ENCODE assay signal across 1 cellular context in the genomic region with DNA sequence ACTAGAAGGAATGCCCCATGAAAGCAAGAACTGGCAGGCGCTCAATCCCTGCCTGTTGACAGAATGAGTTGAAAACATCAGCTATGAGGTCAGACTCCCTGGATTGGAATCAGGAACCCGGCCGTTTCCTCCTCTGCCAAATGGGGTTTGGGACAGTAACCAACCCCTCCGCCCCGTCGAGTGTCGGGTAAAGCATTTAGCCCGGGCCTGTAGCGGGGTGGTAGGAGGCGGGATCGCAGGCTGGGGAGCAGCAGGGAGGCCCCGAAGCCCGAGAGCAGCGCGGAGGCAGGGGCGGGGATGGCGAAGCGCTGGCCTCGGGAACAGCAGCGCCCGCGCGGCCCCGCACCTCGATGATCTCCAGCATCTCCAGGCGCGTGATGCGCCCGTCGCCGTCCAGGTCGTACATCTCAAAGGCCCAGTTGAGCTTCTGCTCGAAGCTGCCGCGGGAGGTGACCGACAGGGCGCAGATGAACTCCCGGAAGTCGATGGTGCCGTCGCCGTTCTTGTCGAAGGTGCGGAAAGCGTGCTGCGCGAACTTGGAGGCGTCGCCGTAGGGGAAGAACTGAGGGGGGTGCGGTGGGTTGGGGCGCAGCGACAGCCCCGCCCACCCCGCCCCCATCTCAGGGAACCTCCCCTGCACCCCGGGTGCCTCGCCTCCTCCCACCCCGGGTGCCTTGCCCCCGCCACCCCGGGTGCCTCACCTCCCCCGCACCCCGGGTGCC.
A peak's percentile ranks its signal among the peaks of the same experiment; 100 is the strongest.
TF ChIP-seq lines count a peak whose summit lies in the region.

No MANE protein-coding gene starts in this region.

TF ChIP-seq in K562, 482 proteins besides CTCF, POLR2A, EP300 and RAD21:
- no peak for TF ChIP-seq MCM5 (IDR thresholded peaks at IDR 0.05; ENCODE audit: low read depth)
- no peak for TF ChIP-seq NFIC (IDR thresholded peaks at IDR 0.05)
- TF ChIP-seq, protein P1, sequence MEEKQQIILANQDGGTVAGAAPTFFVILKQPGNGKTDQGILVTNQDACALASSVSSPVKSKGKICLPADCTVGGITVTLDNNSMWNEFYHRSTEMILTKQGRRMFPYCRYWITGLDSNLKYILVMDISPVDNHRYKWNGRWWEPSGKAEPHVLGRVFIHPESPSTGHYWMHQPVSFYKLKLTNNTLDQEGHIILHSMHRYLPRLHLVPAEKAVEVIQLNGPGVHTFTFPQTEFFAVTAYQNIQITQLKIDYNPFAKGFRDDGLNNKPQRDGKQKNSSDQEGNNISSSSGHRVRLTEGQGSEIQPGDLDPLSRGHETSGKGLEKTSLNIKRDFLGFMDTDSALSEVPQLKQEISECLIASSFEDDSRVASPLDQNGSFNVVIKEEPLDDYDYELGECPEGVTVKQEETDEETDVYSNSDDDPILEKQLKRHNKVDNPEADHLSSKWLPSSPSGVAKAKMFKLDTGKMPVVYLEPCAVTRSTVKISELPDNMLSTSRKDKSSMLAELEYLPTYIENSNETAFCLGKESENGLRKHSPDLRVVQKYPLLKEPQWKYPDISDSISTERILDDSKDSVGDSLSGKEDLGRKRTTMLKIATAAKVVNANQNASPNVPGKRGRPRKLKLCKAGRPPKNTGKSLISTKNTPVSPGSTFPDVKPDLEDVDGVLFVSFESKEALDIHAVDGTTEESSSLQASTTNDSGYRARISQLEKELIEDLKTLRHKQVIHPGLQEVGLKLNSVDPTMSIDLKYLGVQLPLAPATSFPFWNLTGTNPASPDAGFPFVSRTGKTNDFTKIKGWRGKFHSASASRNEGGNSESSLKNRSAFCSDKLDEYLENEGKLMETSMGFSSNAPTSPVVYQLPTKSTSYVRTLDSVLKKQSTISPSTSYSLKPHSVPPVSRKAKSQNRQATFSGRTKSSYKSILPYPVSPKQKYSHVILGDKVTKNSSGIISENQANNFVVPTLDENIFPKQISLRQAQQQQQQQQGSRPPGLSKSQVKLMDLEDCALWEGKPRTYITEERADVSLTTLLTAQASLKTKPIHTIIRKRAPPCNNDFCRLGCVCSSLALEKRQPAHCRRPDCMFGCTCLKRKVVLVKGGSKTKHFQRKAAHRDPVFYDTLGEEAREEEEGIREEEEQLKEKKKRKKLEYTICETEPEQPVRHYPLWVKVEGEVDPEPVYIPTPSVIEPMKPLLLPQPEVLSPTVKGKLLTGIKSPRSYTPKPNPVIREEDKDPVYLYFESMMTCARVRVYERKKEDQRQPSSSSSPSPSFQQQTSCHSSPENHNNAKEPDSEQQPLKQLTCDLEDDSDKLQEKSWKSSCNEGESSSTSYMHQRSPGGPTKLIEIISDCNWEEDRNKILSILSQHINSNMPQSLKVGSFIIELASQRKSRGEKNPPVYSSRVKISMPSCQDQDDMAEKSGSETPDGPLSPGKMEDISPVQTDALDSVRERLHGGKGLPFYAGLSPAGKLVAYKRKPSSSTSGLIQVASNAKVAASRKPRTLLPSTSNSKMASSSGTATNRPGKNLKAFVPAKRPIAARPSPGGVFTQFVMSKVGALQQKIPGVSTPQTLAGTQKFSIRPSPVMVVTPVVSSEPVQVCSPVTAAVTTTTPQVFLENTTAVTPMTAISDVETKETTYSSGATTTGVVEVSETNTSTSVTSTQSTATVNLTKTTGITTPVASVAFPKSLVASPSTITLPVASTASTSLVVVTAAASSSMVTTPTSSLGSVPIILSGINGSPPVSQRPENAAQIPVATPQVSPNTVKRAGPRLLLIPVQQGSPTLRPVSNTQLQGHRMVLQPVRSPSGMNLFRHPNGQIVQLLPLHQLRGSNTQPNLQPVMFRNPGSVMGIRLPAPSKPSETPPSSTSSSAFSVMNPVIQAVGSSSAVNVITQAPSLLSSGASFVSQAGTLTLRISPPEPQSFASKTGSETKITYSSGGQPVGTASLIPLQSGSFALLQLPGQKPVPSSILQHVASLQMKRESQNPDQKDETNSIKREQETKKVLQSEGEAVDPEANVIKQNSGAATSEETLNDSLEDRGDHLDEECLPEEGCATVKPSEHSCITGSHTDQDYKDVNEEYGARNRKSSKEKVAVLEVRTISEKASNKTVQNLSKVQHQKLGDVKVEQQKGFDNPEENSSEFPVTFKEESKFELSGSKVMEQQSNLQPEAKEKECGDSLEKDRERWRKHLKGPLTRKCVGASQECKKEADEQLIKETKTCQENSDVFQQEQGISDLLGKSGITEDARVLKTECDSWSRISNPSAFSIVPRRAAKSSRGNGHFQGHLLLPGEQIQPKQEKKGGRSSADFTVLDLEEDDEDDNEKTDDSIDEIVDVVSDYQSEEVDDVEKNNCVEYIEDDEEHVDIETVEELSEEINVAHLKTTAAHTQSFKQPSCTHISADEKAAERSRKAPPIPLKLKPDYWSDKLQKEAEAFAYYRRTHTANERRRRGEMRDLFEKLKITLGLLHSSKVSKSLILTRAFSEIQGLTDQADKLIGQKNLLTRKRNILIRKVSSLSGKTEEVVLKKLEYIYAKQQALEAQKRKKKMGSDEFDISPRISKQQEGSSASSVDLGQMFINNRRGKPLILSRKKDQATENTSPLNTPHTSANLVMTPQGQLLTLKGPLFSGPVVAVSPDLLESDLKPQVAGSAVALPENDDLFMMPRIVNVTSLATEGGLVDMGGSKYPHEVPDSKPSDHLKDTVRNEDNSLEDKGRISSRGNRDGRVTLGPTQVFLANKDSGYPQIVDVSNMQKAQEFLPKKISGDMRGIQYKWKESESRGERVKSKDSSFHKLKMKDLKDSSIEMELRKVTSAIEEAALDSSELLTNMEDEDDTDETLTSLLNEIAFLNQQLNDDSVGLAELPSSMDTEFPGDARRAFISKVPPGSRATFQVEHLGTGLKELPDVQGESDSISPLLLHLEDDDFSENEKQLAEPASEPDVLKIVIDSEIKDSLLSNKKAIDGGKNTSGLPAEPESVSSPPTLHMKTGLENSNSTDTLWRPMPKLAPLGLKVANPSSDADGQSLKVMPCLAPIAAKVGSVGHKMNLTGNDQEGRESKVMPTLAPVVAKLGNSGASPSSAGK (IDR thresholded peaks at IDR 0.05), result 0 out of 2 replicates have a peak, but pooled peaks have one; percentile 20
- TF ChIP-seq ETS2 (tag; IDR thresholded peaks at IDR 0.05; ENCODE audit: borderline replicate concordance, poor library complexity, severe bottlenecking), result no peak
- TF ChIP-seq ZNF316 (IDR thresholded peaks at IDR 0.05), result no peak
- TF ChIP-seq SETDB1 (IDR thresholded peaks at IDR 0.05; ENCODE audit: low read length), result no peak
- no peak for TF ChIP-seq NBN (IDR thresholded peaks at IDR 0.05; ENCODE audit: low read depth)
- TF ChIP-seq, protein P2, sequence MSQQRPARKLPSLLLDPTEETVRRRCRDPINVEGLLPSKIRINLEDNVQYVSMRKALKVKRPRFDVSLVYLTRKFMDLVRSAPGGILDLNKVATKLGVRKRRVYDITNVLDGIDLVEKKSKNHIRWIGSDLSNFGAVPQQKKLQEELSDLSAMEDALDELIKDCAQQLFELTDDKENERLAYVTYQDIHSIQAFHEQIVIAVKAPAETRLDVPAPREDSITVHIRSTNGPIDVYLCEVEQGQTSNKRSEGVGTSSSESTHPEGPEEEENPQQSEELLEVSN (IDR thresholded peaks at IDR 0.05; ENCODE audit: borderline replicate concordance in 1 of 2, extremely low read depth in 1 of 2, insufficient read depth in 1 of 2, insufficient read length in 1 of 2, low read depth in 1 of 2, low read length in 1 of 2, poor library complexity in 1 of 2, severe bottlenecking in 1 of 2), result peak in 1 of 2 experiments; percentile 47
- no peak for TF ChIP-seq CTBP1 (IDR thresholded peaks at IDR 0.05; ENCODE audit: borderline replicate concordance)
- TF ChIP-seq, protein P3, sequence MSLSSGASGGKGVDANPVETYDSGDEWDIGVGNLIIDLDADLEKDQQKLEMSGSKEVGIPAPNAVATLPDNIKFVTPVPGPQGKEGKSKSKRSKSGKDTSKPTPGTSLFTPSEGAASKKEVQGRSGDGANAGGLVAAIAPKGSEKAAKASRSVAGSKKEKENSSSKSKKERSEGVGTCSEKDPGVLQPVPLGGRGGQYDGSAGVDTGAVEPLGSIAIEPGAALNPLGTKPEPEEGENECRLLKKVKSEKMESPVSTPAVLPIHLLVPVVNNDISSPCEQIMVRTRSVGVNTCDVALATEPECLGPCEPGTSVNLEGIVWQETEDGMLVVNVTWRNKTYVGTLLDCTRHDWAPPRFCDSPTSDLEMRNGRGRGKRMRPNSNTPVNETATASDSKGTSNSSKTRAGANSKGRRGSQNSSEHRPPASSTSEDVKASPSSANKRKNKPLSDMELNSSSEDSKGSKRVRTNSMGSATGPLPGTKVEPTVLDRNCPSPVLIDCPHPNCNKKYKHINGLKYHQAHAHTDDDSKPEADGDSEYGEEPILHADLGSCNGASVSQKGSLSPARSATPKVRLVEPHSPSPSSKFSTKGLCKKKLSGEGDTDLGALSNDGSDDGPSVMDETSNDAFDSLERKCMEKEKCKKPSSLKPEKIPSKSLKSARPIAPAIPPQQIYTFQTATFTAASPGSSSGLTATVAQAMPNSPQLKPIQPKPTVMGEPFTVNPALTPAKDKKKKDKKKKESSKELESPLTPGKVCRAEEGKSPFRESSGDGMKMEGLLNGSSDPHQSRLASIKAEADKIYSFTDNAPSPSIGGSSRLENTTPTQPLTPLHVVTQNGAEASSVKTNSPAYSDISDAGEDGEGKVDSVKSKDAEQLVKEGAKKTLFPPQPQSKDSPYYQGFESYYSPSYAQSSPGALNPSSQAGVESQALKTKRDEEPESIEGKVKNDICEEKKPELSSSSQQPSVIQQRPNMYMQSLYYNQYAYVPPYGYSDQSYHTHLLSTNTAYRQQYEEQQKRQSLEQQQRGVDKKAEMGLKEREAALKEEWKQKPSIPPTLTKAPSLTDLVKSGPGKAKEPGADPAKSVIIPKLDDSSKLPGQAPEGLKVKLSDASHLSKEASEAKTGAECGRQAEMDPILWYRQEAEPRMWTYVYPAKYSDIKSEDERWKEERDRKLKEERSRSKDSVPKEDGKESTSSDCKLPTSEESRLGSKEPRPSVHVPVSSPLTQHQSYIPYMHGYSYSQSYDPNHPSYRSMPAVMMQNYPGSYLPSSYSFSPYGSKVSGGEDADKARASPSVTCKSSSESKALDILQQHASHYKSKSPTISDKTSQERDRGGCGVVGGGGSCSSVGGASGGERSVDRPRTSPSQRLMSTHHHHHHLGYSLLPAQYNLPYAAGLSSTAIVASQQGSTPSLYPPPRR (CRISPR knock-in tag; IDR thresholded peaks at IDR 0.05; ENCODE audit: borderline replicate concordance), result no peak
- no peak for TF ChIP-seq HMG20A (CRISPR knock-in tag; conservative IDR thresholded peaks at IDR 0.05)
